ENCODE assay signal across 24 cellular contexts in the genomic region with DNA sequence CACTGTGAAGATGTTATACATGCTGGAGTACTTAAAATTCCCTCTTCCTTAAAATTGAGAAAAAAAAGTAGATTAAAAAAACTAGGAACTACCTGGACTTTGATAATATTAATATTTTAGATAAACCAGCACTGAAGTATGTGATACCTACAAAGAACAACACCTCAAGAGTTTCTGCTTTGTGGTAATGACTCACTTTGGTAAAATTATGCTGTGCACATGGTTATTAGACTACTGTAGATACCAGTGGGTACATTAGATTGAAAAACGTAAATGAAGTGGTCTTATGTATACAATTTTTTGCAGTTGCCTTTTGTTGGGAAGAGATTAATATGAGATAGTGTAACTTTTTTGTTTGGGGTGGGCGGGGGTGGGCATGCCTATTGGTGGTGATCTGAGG.
"Had no signal": no experiment of that assay in that cellular context is flagged by ENCODE, and none has a peak within 500 bp of the region (broad histone marks: within the 10 kb centered on the region; RNA-seq: fewer than 3 reads in every experiment).

No MANE protein-coding gene starts in this region.

- DNase-seq: IMR-90; Kasumi-1; MM.1S; NCI-H1092 treated with DMSO at 0.1 percent for 48 hours; NCI-H1436; NCI-H187; NCI-H2029; NCI-H2081 treated with DMSO at 0.1 percent for 48 hours; NCI-H2171; NCI-H226; NCI-H446; NCI-H510A; NCI-H524 treated with DMSO at 0.1 percent for 48 hours; NCI-H69; NCI-H774; NK-92 treated with Interleukin-12 subunit alpha and Interleukin-12 subunit beta, amount 100 ng/mL, for 24 hours; PC-3; SHP77; SK-N-SH; SW 1271 had no signal

- ATAC-seq: HepG2, Panc1, PC-3 had no signal

- H3K9me3 ChIP-seq: SK-N-SH had no signal

- H3K4me2 ChIP-seq: KMS-11, SK-N-SH had no signal

- H3K9ac ChIP-seq: KMS-11, SK-N-SH had no signal

- FAIRE-seq: HepG2 had no signal

- H3K27ac ChIP-seq: KMS-11, RWPE1 had no signal
